8 cellular contexts compared by ENCODE assay signal in the genomic region with DNA sequence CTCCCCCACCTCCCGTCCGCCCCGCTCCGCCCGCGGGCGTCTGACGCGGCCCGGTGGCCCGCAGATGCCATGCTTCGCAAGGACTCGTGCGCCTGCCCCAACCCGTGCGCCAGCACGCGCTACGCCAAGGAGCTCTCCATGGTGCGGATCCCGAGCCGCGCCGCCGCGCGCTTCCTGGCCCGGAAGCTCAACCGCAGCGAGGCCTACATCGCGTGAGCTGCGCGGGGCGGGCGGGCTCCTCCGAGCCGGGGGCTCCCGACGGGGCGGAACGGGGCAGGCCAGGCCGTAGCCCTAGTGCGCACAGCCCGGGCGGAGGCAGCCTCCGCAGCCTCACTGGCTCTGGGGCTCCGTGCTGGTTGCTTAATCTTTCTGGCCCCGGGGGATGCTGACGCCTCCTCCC. TPM values are rescaled to one million over a fixed set of nuclear protein-coding genes. Genes with fewer than 3 reads are reported as not detected.
DNase-seq lines count a peak whose midpoint lies in the region; ATAC-seq and TF ChIP-seq lines count a peak whose summit lies in the region.

No MANE protein-coding gene starts in this region.

- H3K27ac ChIP-seq in lung (ENCODE audit: low read depth in 1 of 2, low read length in 1 of 2) = no peak overlapping the region

- H3K9me3 ChIP-seq in lung (ENCODE audit: control insufficient read depth in 2 of 2, insufficient read depth in 1 of 2, low read length in 1 of 2) = no peaks in the 10 kb centered on the region

- DNase-seq in ELF-1 (ENCODE audit: low read depth, low spot score) = peak; percentile 92
- peak; percentile 50 for DNase-seq in activated CD4-positive, CD25-positive, alpha-beta regulatory T cell treated with anti-CD3 and anti-CD28 coated beads, Interleukin-2, amount 50 U/mL, for 72 hours
- DNase-seq in choroid plexus epithelial cell (ENCODE audit: low read depth) = peak; percentile 79
- DNase-seq in lung (ENCODE audit: low spot score) = peak; percentile 48
- peak; percentile 26 for DNase-seq in superior temporal gyrus (ENCODE audit: extremely low spot score)
- no peak for DNase-seq in T1000 (lab: John Stamatoyannopoulos, UW)
- DNase-seq in middle frontal gyrus (ENCODE audit: extremely low spot score, low spot score) = no peak

- peaks cover 0 to 5% of the 10 kb centered on the region in 2 donors for H3K4me1 ChIP-seq in lung (ENCODE audit: control insufficient read depth in 2 of 2, insufficient read depth in 2 of 2, low read length in 2 of 2)

- H3K4me3 ChIP-seq in choroid plexus epithelial cell (ENCODE audit: low read depth, low read length) (no peak overlapping the region), lung (no peak overlapping the region)

- no peaks in the 10 kb centered on the region for H3K27me3 ChIP-seq in lung (ENCODE audit: control insufficient read depth, insufficient read depth)

- peaks cover 0 to 3% of the 10 kb centered on the region in 2 donors for H3K36me3 ChIP-seq in lung (ENCODE audit: control insufficient read depth in 2 of 2, insufficient read depth in 2 of 2, low read length in 2 of 2)

- ATAC-seq in lung (ENCODE audit: insufficient read depth, low FRiP score) (peak; percentile 54), HG02981 (IDR thresholded peaks at IDR 0.05; ENCODE audit: unreplicated experiment) (no peak)

- TF ChIP-seq CTCF in choroid plexus epithelial cell (conservative IDR thresholded peaks at IDR 0.05; ENCODE audit: low read depth, low read length) (no peak), lung (IDR thresholded peaks at IDR 0.05; ENCODE audit: control extremely low read depth, extremely low read depth) (no peak)

- whole genome bisulfite sequencing in lung, 2 donors = 0 to 3% methylated on average over 43 to 50 of the region's 50 CpGs

RNA-seq across cellular contexts. Expression of a gene that starts 2.8 kb away (rescaled TPM):
- total RNA-seq in lung = 1 to 10 TPM in 1 of 2 donors, under 1 TPM in 1; 0.37 to 3.9 TPM
- polyA plus RNA-seq in lung = 1 to 10 TPM; 1.6 to 3.2 TPM

RNA-seq across cellular contexts. Expression of a gene that starts 6.6 kb away (rescaled TPM):
- 10 to 100 TPM in 1 of 2 donors, 1 to 10 TPM in 1; 6.8 to 17.3 TPM for total RNA-seq in lung
- 10 to 100 TPM in 1 of 2 donors, 1 to 10 TPM in 1; 6.9 to 11.5 TPM for polyA plus RNA-seq in lung

RNA-seq across cellular contexts. Expression of a gene that starts 8.3 kb away (rescaled TPM):
- total RNA-seq in lung = 100 to 1,000 TPM in 1 of 2 donors, 10 to 100 TPM in 1; 66.3 to 173 TPM
- polyA plus RNA-seq in lung = 100 to 1,000 TPM in 1 of 2 donors, 10 to 100 TPM in 1; 96.7 to 144 TPM

RNA-seq across cellular contexts. Expression of a gene that starts 22.9 kb away (rescaled TPM):
- total RNA-seq in lung = 10 to 100 TPM; 21.8 to 61.5 TPM
- 10 to 100 TPM; 28.7 to 28.9 TPM for polyA plus RNA-seq in lung

RNA-seq across cellular contexts. Expression of a gene that starts 26.8 kb away (rescaled TPM):
- 1 to 10 TPM; 1.1 to 2.8 TPM for total RNA-seq in lung
- polyA plus RNA-seq in lung = 1 to 10 TPM in 1 of 2 donors, under 1 TPM in 1; 0.78 to 1.8 TPM

Comparison
In these comparisons a context has a peak if more than half of its experiments do, and no peak if none do; other contexts are left out.
1. DNase-seq: peak in ELF-1 (single experiment), activated CD4-positive, CD25-positive, alpha-beta regulatory T cell treated with anti-CD3 and anti-CD28 coated beads, Interleukin-2, amount 50 U/mL, for 72 hours (single experiment), choroid plexus epithelial cell (single experiment), lung (single experiment) and superior temporal gyrus (single experiment); none in T1000 (single experiment) and middle frontal gyrus (single experiment).